ENCODE assay signal across 9 cellular contexts in genomic region chr6:39812853-39813533, GRCh38. TPM values are rescaled to one million over a fixed set of nuclear protein-coding genes. Genes with fewer than 3 reads are reported as not detected.
DNase-seq lines count a peak whose midpoint lies in the region; ATAC-seq, FAIRE-seq and TF ChIP-seq lines count a peak whose summit lies in the region.
"Had no signal": no experiment of that assay in that cellular context is flagged by ENCODE, and none has a peak within 500 bp of the region (broad histone marks: within the 10 kb centered on the region; RNA-seq: fewer than 3 reads in every experiment).

No MANE protein-coding gene starts in this region.

- no peak overlapping the region for H3K4me3 ChIP-seq in choroid plexus epithelial cell (ENCODE audit: low read depth, low read length)
- H3K4me3 ChIP-seq in psoas muscle = no peak overlapping the region

- peaks cover 15% of the 10 kb centered on the region for H3K4me1 ChIP-seq in psoas muscle

- WGBS in psoas muscle, 3 donors = 47 to 61% (median 50%) methylated on average over 9 of the region's 9 CpGs

- intact Hi-C loops in psoas muscle (cut with DNase I) = no loop called here

- no peak overlapping the region for H3K27ac ChIP-seq in psoas muscle

- DNase-seq in NCI-H748 (lab: John Stamatoyannopoulos, UW; ENCODE audit: unreplicated experiment) = peak; percentile 35
- no peak for DNase-seq in NCI-H748 treated with DMSO at 0.1 percent for 48 hours (lab: John Stamatoyannopoulos, UW)
- peak; percentile 42 for DNase-seq in choroid plexus epithelial cell (ENCODE audit: low read depth)
- DNase-seq in psoas muscle = peak in 1 of 2 donors; percentile 49
- DNase-seq in NCI-H69 (lab: John Stamatoyannopoulos, UW) = no peak
- DNase-seq in stimulated activated CD4-positive, alpha-beta T cell treated with anti-CD3 and anti-CD28 coated beads, Interleukin-2, amount 100 ng/mL, for 24 hours = no peak
- no peak for DNase-seq in RCC 7860 (ENCODE audit: low spot score)

- no peaks in the 10 kb centered on the region for H3K27me3 ChIP-seq in psoas muscle (ENCODE audit: insufficient read depth in 3 of 3, low read length in 2 of 3)

- FAIRE-seq in RCC 7860 (lab: Jason Lieb, UNC) = no peak

- ATAC-seq in HG03196 (IDR thresholded peaks at IDR 0.05; ENCODE audit: unreplicated experiment) (peak; percentile 71), psoas muscle (peak in 3 of 4 donors; percentile 43 to 55 (median 52))

- H3K36me3 ChIP-seq in psoas muscle (ENCODE audit: insufficient read depth in 1 of 2, low read depth in 1 of 2) = no peaks in the 10 kb centered on the region

- H3K9me3 ChIP-seq in psoas muscle = no peaks in the 10 kb centered on the region

- TF ChIP-seq CTCF in choroid plexus epithelial cell (conservative IDR thresholded peaks at IDR 0.05; ENCODE audit: low read depth, low read length) (peak; percentile 40), psoas muscle (IDR thresholded peaks at IDR 0.05) (no peak)

RNA-seq across cellular contexts. Expression of gene DAAM2, which starts 20.8 kb away (rescaled TPM):
- total RNA-seq in psoas muscle = 10 to 100 TPM; 10.7 to 67.1 (median 23.4) TPM
- 10 to 100 TPM in 2 of 3 donors, 1 to 10 TPM in 1; 7.0 to 43.8 (median 31.4) TPM for polyA plus RNA-seq in psoas muscle
- total RNA-seq: CD4-positive, CD25-positive, alpha-beta regulatory T cell had no signal
- polyA plus RNA-seq: CD4-positive, CD25-positive, alpha-beta regulatory T cell had no signal

Comparison
In these comparisons a context has a peak if more than half of its experiments do, and no peak if none do; other contexts are left out.
1. DNase-seq: peak in NCI-H748 (single experiment) and choroid plexus epithelial cell (single experiment); none in NCI-H748 treated with DMSO at 0.1 percent for 48 hours (single experiment), NCI-H69 (single experiment), stimulated activated CD4-positive, alpha-beta T cell treated with anti-CD3 and anti-CD28 coated beads, Interleukin-2, amount 100 ng/mL, for 24 hours (0 of 2) and RCC 7860 (single experiment).